8 cellular contexts compared by ENCODE assay signal in the genomic region with DNA sequence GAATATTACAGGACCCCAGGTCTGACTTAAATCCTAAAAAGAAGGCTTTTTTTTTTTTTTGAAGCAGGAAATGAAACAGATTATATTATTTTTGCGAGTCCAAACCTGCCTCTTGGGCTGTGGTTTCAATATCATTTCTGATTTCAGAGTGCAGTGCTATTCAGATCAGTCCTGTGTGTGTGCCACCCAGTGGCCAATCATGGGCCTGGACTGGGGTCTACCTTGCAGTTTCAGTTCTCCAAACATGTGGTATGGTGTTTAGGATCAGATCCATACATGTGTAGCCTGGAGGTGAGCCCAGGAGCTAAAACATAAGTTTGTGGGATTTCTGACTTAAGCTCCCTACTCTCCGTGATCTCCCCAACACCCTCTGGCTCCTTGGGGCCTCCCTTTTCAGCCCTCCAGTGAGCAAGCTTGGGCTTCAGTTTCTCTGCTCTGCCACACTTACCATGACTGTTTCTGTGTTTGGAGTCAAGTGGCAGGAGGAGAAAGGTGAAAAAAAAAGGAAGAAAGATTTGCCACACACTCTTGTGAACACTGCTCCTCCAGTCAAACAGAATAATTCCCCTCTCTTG. TPM values are rescaled to one million over a fixed set of nuclear protein-coding genes. Genes with fewer than 3 reads are reported as not detected.
DNase-seq lines count a peak whose midpoint lies in the region; ATAC-seq and TF ChIP-seq lines count a peak whose summit lies in the region.

No MANE protein-coding gene starts in this region.

- CTCF ChIA-PET in mammary epithelial cell (lab: Charles Lee; ENCODE audit: low non-redundant PET) = interaction anchor here (0.6 kb wide), 1 partner anchor 9 kb away, joined by 4 read pairs; no protein-coding TSS in a partner anchor

- H3K4me2 ChIP-seq in mammary epithelial cell (ENCODE audit: insufficient read depth, low read depth, low read length) (peak overlapping the region; percentile 3), osteoblast (ENCODE audit: insufficient read depth, low read length) (peak overlapping the region; percentile 12)

- TF ChIP-seq CTCF in mammary epithelial cell (conservative IDR thresholded peaks at IDR 0.05 in 1 of 2, IDR thresholded peaks at IDR 0.05 in 1 of 2; ENCODE audit: extremely low read depth in 1 of 2, insufficient read depth in 1 of 2, low read depth in 1 of 2, low read length in 2 of 2) (peak; percentile 56 to 69), osteoblast (IDR thresholded peaks at IDR 0.05; ENCODE audit: extremely low read depth, low read depth, low read length) (peak; percentile 76)

- H3K27ac ChIP-seq in mammary epithelial cell (ENCODE audit: insufficient read depth, low read depth, low read length) (peak overlapping the region; percentile 33), osteoblast (ENCODE audit: low read depth, low read length) (no peak overlapping the region)

- H3K4me1 ChIP-seq in mammary epithelial cell (ENCODE audit: insufficient read depth, low read length) (peaks cover 25% of the 10 kb centered on the region), osteoblast (ENCODE audit: insufficient read depth, low read length) (no peaks in the 10 kb centered on the region)

- DNase-seq in SHP77 (lab: John Stamatoyannopoulos, UW) (peak; percentile 8 to 19), SHP77 treated with DMSO at 0.1 percent for 48 hours (lab: John Stamatoyannopoulos, UW) (no peak), mammary epithelial cell (peak; percentile 69), osteoblast (ENCODE audit: insufficient read length, low spot score, missing footprints) (no peak), KBM-7 (no peak), NCI-H2029 treated with DMSO at 0.1 percent for 48 hours (lab: John Stamatoyannopoulos, UW) (no peak)
- peak; percentile 2 for DNase-seq in Jurkat, Clone E6-1 (ENCODE audit: low read depth, low spot score)

- H4K20me1 ChIP-seq in mammary epithelial cell (ENCODE audit: insufficient read depth, low read length) (no peaks in the 10 kb centered on the region), osteoblast (ENCODE audit: insufficient read depth, low read length) (no peaks in the 10 kb centered on the region)

- no peaks in the 10 kb centered on the region for H3K27me3 ChIP-seq in mammary epithelial cell (ENCODE audit: insufficient read depth, low read length)
- H3K27me3 ChIP-seq in osteoblast (ENCODE audit: insufficient read depth, low read length) = no peaks in the 10 kb centered on the region

- ATAC-seq in HG03097 (IDR thresholded peaks at IDR 0.05; ENCODE audit: low FRiP score, unreplicated experiment) = no peak

- in situ Hi-C loops in mammary epithelial cell (cut with MboI; ENCODE audit: low sequenced_read_pairs in 2 of 2) (no loop called here), KBM-7 (cut with MboI; ENCODE audit: low pct_unique_long_range_greater_than_20kb, low sequenced_read_pairs) (no loop called here)

- H3K4me3 ChIP-seq in Jurkat, Clone E6-1 (ENCODE audit: low read length) = no peak overlapping the region
- no peak overlapping the region for H3K4me3 ChIP-seq in mammary epithelial cell (replicated peaks in 1 of 3; ENCODE audit: insufficient read depth in 1 of 3, low read depth in 2 of 3, low read length in 3 of 3)
- no peak overlapping the region for H3K4me3 ChIP-seq in osteoblast (ENCODE audit: insufficient read depth, low read length)

- H3K9me3 ChIP-seq in mammary epithelial cell (replicated peaks; ENCODE audit: insufficient read depth, low read length) (peaks cover 2% of the 10 kb centered on the region), osteoblast (ENCODE audit: low read depth, low read length) (no peaks in the 10 kb centered on the region)

- no peaks in the 10 kb centered on the region for H3K79me2 ChIP-seq in mammary epithelial cell (ENCODE audit: insufficient read depth, low read length)
- no peaks in the 10 kb centered on the region for H3K79me2 ChIP-seq in osteoblast (ENCODE audit: insufficient read depth, low read length)

- intact Hi-C loops in mammary epithelial cell (cut with micrococcal nuclease) = loop anchor here (1.0 to 5.0 kb wide), 4 partner anchors 60 to 211 kb away; a partner anchor contains a TSS

- no peak overlapping the region for H3K9ac ChIP-seq in mammary epithelial cell (ENCODE audit: insufficient read depth, low read length)

- H3K36me3 ChIP-seq in mammary epithelial cell (ENCODE audit: insufficient read depth, low read length) (no peaks in the 10 kb centered on the region), osteoblast (ENCODE audit: insufficient read depth, low read length) (no peaks in the 10 kb centered on the region)

- no TSS peak for BruUV-seq in mammary epithelial cell (replicated peaks; lab: Mats Ljungman, UMichigan)

- H2AFZ ChIP-seq in mammary epithelial cell (ENCODE audit: low read depth, low read length) = peak overlapping the region; percentile 76
- peak overlapping the region; percentile 61 for H2AFZ ChIP-seq in osteoblast (ENCODE audit: low read length)

- dilution Hi-C loops in mammary epithelial cell (cut with HindIII; ENCODE audit: low sequenced_read_pairs) = no loop called here

- WGBS in mammary epithelial cell (ENCODE audit: low coverage, missing lambda C conversion rate) = 63% methylated on average over 2 of the region's 2 CpGs

RNA-seq across cellular contexts. Expression of a gene that starts 12.1 kb away (rescaled TPM):
- polyA plus RNA-seq in Jurkat, Clone E6-1 (2012; ENCODE audit: insufficient read depth, insufficient read length) = 0.85 TPM
- total RNA-seq in mammary epithelial cell (100 to 1,000 TPM in 1 of 2 donors, 10 to 100 TPM in 1; 87.7 to 111 TPM), osteoblast (15.6 TPM in 2 replicates)
- 33.7 TPM for polyA plus RNA-seq in mammary epithelial cell
- 53.9 TPM for polyA minus RNA-seq in mammary epithelial cell

Comparison
In these comparisons a context has a peak if more than half of its experiments do, and no peak if none do; other contexts are left out.
1. DNase-seq: peak in SHP77 (2 of 2), Jurkat, Clone E6-1 (single experiment) and mammary epithelial cell (single experiment); none in SHP77 treated with DMSO at 0.1 percent for 48 hours (single experiment), osteoblast (single experiment), KBM-7 (single experiment) and NCI-H2029 treated with DMSO at 0.1 percent for 48 hours (single experiment).